Comparison of ENCODE assay signal across 8 cellular contexts in the genomic region with DNA sequence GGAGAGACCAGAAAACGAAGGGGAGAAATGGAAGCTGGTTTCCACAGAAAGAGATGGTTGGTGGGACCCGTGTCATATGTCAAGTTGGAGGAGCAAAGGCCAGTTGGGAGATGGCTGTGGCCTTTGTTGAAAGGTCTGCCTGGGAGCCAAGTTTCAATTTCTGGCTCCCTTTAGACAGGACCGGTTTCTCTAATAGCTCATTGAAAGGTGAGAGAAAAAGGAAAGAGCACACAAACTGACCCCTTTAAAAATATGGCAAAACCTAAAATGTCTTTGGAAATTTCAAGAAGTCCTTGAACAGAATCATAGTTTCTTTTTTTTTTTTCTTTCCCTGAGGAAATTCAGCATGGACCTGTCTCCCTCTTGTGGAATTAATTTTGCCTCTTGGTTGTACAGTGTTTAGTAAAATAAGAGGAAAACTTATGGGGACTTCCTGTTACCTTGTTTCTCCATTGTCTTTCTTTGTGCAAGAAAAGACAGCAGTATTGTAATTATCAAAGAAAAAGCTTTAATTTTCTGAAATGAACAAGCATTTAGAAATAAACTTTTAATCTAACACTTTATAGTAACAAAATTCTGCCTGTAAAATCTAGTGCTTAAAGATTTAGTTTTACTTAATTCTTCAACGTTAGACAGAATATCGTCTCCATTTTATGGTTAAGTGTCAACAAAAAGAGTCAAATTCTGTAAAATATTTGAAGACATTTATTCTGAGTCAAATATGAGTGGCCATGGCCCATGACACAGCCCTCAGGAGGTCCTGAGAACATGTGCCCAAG.
DNase-seq lines count a peak whose midpoint lies in the region; ATAC-seq and TF ChIP-seq lines count a peak whose summit lies in the region.

No MANE protein-coding gene starts in this region.

- H3K4me1 ChIP-seq in mucosa of descending colon (ENCODE audit: low read depth), result no peaks in the 10 kb centered on the region

- CTCF ChIA-PET in activated CD4-positive, alpha-beta T cell treated with anti-CD3 and anti-CD28 coated beads, Interleukin-2, amount 10 ng/mL, durations not matched to agents 7 days and 5 days (lab: Charles Lee), result interaction anchor here (0.6 to 1.6 kb wide), 5 partner anchors 11 to 1435 kb away, joined by 3 to 8 read pairs (median 3); no protein-coding TSS in a partner anchor

- no peaks in the 10 kb centered on the region for H3K9me3 Mint-ChIP-seq in activated CD4-positive, alpha-beta T cell treated with anti-CD3 and anti-CD28 coated beads, Interleukin-2, amount 10 ng/mL, durations not matched to agents 7 days and 5 days

- H3K36me3 ChIP-seq in mucosa of descending colon (ENCODE audit: low read depth) (no peaks in the 10 kb centered on the region), MG63 (no peaks in the 10 kb centered on the region)

- H3K4me1 Mint-ChIP-seq in activated CD4-positive, alpha-beta T cell treated with anti-CD3 and anti-CD28 coated beads, Interleukin-2, amount 10 ng/mL, durations not matched to agents 7 days and 5 days, result no peaks in the 10 kb centered on the region

- no peak overlapping the region for H3K4me3 Mint-ChIP-seq in activated CD4-positive, alpha-beta T cell treated with anti-CD3 and anti-CD28 coated beads, Interleukin-2, amount 10 ng/mL, durations not matched to agents 7 days and 5 days

- H3K27me3 Mint-ChIP-seq in activated CD4-positive, alpha-beta T cell treated with anti-CD3 and anti-CD28 coated beads, Interleukin-2, amount 10 ng/mL, durations not matched to agents 7 days and 5 days, result peaks cover 6% of the 10 kb centered on the region

- intact Hi-C loops in mucosa of descending colon (cut with DNase I, micrococcal nuclease), result no loop called here

- DNase-seq in AG09319 (ENCODE audit: extremely low read depth, low read depth), result peak; percentile 34
- peak; percentile 38 for DNase-seq in LoVo (ENCODE audit: low spot score)
- peak; percentile 66 for DNase-seq in dedifferentiated amniotic fluid mesenchymal stem cell (ENCODE audit: extremely low spot score)
- DNase-seq in mucosa of descending colon, result peak in 1 of 3 donors; percentile 17
- DNase-seq in MG63, result no peak
- no peak for DNase-seq in activated CD4-positive, alpha-beta T cell treated with anti-CD3 and anti-CD28 coated beads, Interleukin-2, amount 10 ng/mL, durations not matched to agents 7 days and 5 days
- DNase-seq in T-helper 9 cell, result no peak

- no peaks in the 10 kb centered on the region for H3K27me3 ChIP-seq in MG63

- ATAC-seq in mucosa of descending colon (peak; percentile 64), GM18861 (IDR thresholded peaks at IDR 0.05; ENCODE audit: unreplicated experiment) (no peak)

- no peak overlapping the region for H3K4me3 ChIP-seq in mucosa of descending colon
- H3K4me3 ChIP-seq in MG63, result no peak overlapping the region

- H3K36me3 Mint-ChIP-seq in activated CD4-positive, alpha-beta T cell treated with anti-CD3 and anti-CD28 coated beads, Interleukin-2, amount 10 ng/mL, durations not matched to agents 7 days and 5 days (ENCODE audit: low read depth), result no peaks in the 10 kb centered on the region

- POLR2A ChIA-PET in activated CD4-positive, alpha-beta T cell treated with anti-CD3 and anti-CD28 coated beads, Interleukin-2, amount 10 ng/mL, durations not matched to agents 7 days and 5 days (lab: Charles Lee), result no interaction called here

- TF ChIP-seq CTCF in AG09319 (IDR thresholded peaks at IDR 0.05; ENCODE audit: low read depth, low read length) (peak; percentile 63), mucosa of descending colon (IDR thresholded peaks at IDR 0.05) (peak; percentile 36)

- H3K27ac Mint-ChIP-seq in activated CD4-positive, alpha-beta T cell treated with anti-CD3 and anti-CD28 coated beads, Interleukin-2, amount 10 ng/mL, durations not matched to agents 7 days and 5 days, result no peak overlapping the region

- no peaks in the 10 kb centered on the region for H3K9me3 ChIP-seq in mucosa of descending colon
- no peaks in the 10 kb centered on the region for H3K9me3 ChIP-seq in MG63

Comparison
In these comparisons a context has a peak if more than half of its experiments do, and no peak if none do; other contexts are left out.
1. DNase-seq: peak in AG09319 (single experiment), LoVo (single experiment) and dedifferentiated amniotic fluid mesenchymal stem cell (single experiment); none in MG63 (single experiment), activated CD4-positive, alpha-beta T cell treated with anti-CD3 and anti-CD28 coated beads, Interleukin-2, amount 10 ng/mL, durations not matched to agents 7 days and 5 days (single experiment) and T-helper 9 cell (single experiment).